ENCODE assay signal across 13 cellular contexts in the genomic region with DNA sequence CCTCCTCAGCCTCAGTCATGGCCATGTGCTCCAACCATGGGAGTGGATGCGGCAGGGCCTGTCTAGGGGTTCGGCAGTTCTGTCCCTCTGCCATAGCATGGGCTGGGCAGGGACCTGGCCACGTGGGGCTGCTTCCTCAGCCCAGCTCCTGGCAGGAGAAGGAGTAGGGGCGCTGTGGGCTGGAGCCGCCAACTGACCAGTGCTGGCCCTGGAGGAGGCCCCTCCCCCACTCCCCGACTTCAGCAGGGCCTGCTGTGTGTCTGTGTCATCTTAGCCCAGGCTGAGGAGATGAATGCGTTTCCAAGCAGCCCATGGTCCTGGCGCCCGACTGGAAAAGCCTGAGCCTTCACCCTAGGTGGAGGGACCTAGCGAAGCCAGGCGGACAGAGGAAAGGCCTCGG. TPM values are rescaled to one million over a fixed set of nuclear protein-coding genes. Genes with fewer than 3 reads are reported as not detected.
DNase-seq lines count a peak whose midpoint lies in the region; ATAC-seq and TF ChIP-seq lines count a peak whose summit lies in the region.
"Had no signal": no experiment of that assay in that cellular context is flagged by ENCODE, and none has a peak within 500 bp of the region (broad histone marks: within the 10 kb centered on the region; RNA-seq: fewer than 3 reads in every experiment).

No MANE protein-coding gene starts in this region.

- DNase-seq in H9 (peak; percentile 34), superior temporal gyrus (ENCODE audit: extremely low spot score) (peak; percentile 8), left colon (no peak), HFFc6 (no peak), HCEC 1CT (no peak)
- DNase-seq: BE2C, NCI-H1436 treated with DMSO at 0.1 percent for 48 hours, NCI-H2227 treated with DMSO at 0.1 percent for 48 hours, NCI-H526 treated with DMSO at 0.1 percent for 48 hours, RPMI8226 had no signal

- H3K56ac ChIP-seq in H9 (ENCODE audit: insufficient read length, low read depth, low read length): no peak overlapping the region

- no peak overlapping the region for H2BK15ac ChIP-seq in H9 (ENCODE audit: low read depth, low read length)

- no CpG with 5 or more reads among the region's 12 CpGs for WGBS in H9 (ENCODE audit: extremely low coverage, insufficient read length, low lambda C conversion rate)

- H3K36me3 Mint-ChIP-seq in H9 (ENCODE audit: insufficient read depth in 1 of 3, low read depth in 3 of 3) (no peaks in the 10 kb centered on the region; a peak in 1 of 7 replicates), HFFc6 (ENCODE audit: low read depth) (no peaks in the 10 kb centered on the region)

- H3K23ac ChIP-seq in H9 (ENCODE audit: insufficient read length, low read depth, low read length): no peak overlapping the region

- no peak overlapping the region for H3K27ac Mint-ChIP-seq in H9
- no peak overlapping the region for H3K27ac Mint-ChIP-seq in HFFc6

- H3K79me1 ChIP-seq in H9 (ENCODE audit: insufficient read depth, low read depth, low read length, poor library complexity, severe bottlenecking): peaks cover 5% of the 10 kb centered on the region

- intact Hi-C loops in left colon (cut with DNase I, micrococcal nuclease): no loop called here

- H3K27ac ChIP-seq in H9 (ENCODE audit: insufficient read length, low read depth, low read length) (no peak overlapping the region), angular gyrus (ENCODE audit: low read depth, low read length) (peak overlapping the region; percentile 94), layer of hippocampus (ENCODE audit: low read depth, low read length) (peak overlapping the region; percentile 96)
- H3K27ac ChIP-seq: SJSA1 had no signal

- H2AFZ ChIP-seq in H9 (ENCODE audit: low read length): no peak overlapping the region

- peaks cover 2% of the 10 kb centered on the region for H4K20me1 ChIP-seq in H9 (ENCODE audit: control insufficient read depth, insufficient read depth, insufficient read length)

- peaks cover 8% of the 10 kb centered on the region for H3K23me2 ChIP-seq in H9 (ENCODE audit: insufficient read length, low read depth, low read length, poor library complexity, severe bottlenecking)

- H3K27me3 Mint-ChIP-seq in H9 (ENCODE audit: low read depth) (peaks cover 16% of the 10 kb centered on the region), HFFc6 (ENCODE audit: insufficient read depth) (no peaks in the 10 kb centered on the region; the same call in 1 of the 2 replicates)

- no peak overlapping the region for H4K91ac ChIP-seq in H9 (ENCODE audit: insufficient read length, low read depth, low read length)

- H2BK5ac ChIP-seq in H9 (ENCODE audit: insufficient read length, low read length): no peak overlapping the region

- no peak overlapping the region for H2AK5ac ChIP-seq in H9 (ENCODE audit: insufficient read length, low read length)

- no peak overlapping the region for H3K9ac ChIP-seq in H9 (ENCODE audit: extremely low read depth, insufficient read length, low read length)

- H3K4me1 Mint-ChIP-seq in H9: peaks cover 26 to 36% of the 10 kb centered on the region in 2 experiments
- peaks cover 20% of the 10 kb centered on the region for H3K4me1 Mint-ChIP-seq in HFFc6 (ENCODE audit: low read depth)

- no peaks in the 10 kb centered on the region for H3K9me3 ChIP-seq in H9 (ENCODE audit: control insufficient read depth, low read depth, low read length)
- H3K9me3 ChIP-seq: BE2C, SJSA1 had no signal

- no peak overlapping the region for H3K4ac ChIP-seq in H9 (ENCODE audit: low read depth, low read length)

- H4K8ac ChIP-seq in H9 (replicated peaks; ENCODE audit: insufficient read length, low read depth, low read length): no peak overlapping the region

- H3K14ac ChIP-seq in H9 (ENCODE audit: insufficient read depth, low read length): no peak overlapping the region; the same call in 1 of the 2 replicates

- H3T11ph ChIP-seq in H9 (ENCODE audit: low read length): no peak overlapping the region

- H2BK20ac ChIP-seq in H9 (ENCODE audit: low read depth, low read length, poor library complexity, severe bottlenecking): no peak overlapping the region

- H3K4me1 ChIP-seq in H9 (ENCODE audit: insufficient read depth, low read length): no peaks in the 10 kb centered on the region; the same call in 1 of the 2 replicates

- no peak overlapping the region for H2BK120ac ChIP-seq in H9 (ENCODE audit: low read depth, low read length, poor library complexity, severe bottlenecking)

- H3K9me3 Mint-ChIP-seq in H9 (no peaks in the 10 kb centered on the region), HFFc6 (no peaks in the 10 kb centered on the region)

- no peak overlapping the region for H3K18ac ChIP-seq in H9 (ENCODE audit: insufficient read length, low read depth, low read length)

- TF ChIP-seq CTCF in H9 (conservative IDR thresholded peaks at IDR 0.05) (no peak), HFFc6 (IDR thresholded peaks at IDR 0.05) (no peak)

- H3K4me3 Mint-ChIP-seq in H9: no peak overlapping the region
- H3K4me3 Mint-ChIP-seq in HFFc6: no peak overlapping the region

- H3K79me2 ChIP-seq in H9 (ENCODE audit: insufficient read depth, low read length): peaks cover under 1% of the 10 kb centered on the region; the same call in 1 of the 2 replicates

- H3K4me2 ChIP-seq in H9 (ENCODE audit: insufficient read depth, insufficient read length, low read length): no peak overlapping the region

- ATAC-seq in left colon: no peak

- no peak overlapping the region for H2BK12ac ChIP-seq in H9 (ENCODE audit: insufficient read length, low read depth, low read length)

- no peak overlapping the region for H4K5ac ChIP-seq in H9 (ENCODE audit: insufficient read length, low read depth, low read length)

- H3K27me3 ChIP-seq in H9 (ENCODE audit: insufficient read depth, low read length): no peaks in the 10 kb centered on the region
- no peaks in the 10 kb centered on the region for H3K27me3 ChIP-seq in layer of hippocampus (ENCODE audit: control insufficient read depth, insufficient read depth, low read length)
- H3K27me3 ChIP-seq: BE2C, SJSA1 had no signal

RNA-seq across cellular contexts. Expression of gene PACS2, which starts 2.7 kb away (rescaled TPM):
- total RNA-seq in H9 (2021) (63.5 and 72.5 TPM in 2 replicates), left colon (10 to 100 TPM; 54.8 to 67.5 TPM)
- total RNA-seq in HFFc6 (2021; fragmentation: NEBNext Ultra II Directional; extraction: Animal tissue kit (Norgen Biotek cat#: 25700)): 10 to 100 TPM; 33.5 to 38.5 (median 35.2) TPM

RNA-seq across cellular contexts. Expression of gene BRF1, which starts 11.0 kb away (rescaled TPM):
- total RNA-seq in H9 (2021) (27.0 and 28.3 TPM in 2 replicates), left colon (10 to 100 TPM; 29.9 to 35.1 TPM)
- 10 to 100 TPM; 20.1 to 25.8 (median 21.8) TPM for total RNA-seq in HFFc6 (2021; fragmentation: NEBNext Ultra II Directional; extraction: Animal tissue kit (Norgen Biotek cat#: 25700))

Comparison
In these comparisons a context has a peak if more than half of its experiments do, and no peak if none do; other contexts are left out.
1. DNase-seq: peak in H9 (single experiment) and superior temporal gyrus (single experiment); none in left colon (0 of 2), HFFc6 (single experiment) and HCEC 1CT (single experiment).